Comparison of ENCODE assay signal across 9 cellular contexts in genomic region chr10:11757820-11758463, GRCh38. TPM values are rescaled to one million over a fixed set of nuclear protein-coding genes. Genes with fewer than 3 reads are reported as not detected.
DNase-seq lines count a peak whose midpoint lies in the region; ATAC-seq and TF ChIP-seq lines count a peak whose summit lies in the region.
"Had no signal": no experiment of that assay in that cellular context is flagged by ENCODE, and none has a peak within 500 bp of the region (broad histone marks: within the 10 kb centered on the region; RNA-seq: fewer than 3 reads in every experiment).

No MANE protein-coding gene starts in this region.

- WGBS in lung, 2 donors = 37 to 42% methylated on average over 11 of the region's 11 CpGs

- H3K4me3 ChIP-seq in lung = no peak overlapping the region

- H3K9me3 ChIP-seq in lung (ENCODE audit: control insufficient read depth in 2 of 2, insufficient read depth in 1 of 2, low read length in 1 of 2) = no peaks in the 10 kb centered on the region

- H3K4me1 ChIP-seq in lung (ENCODE audit: control insufficient read depth in 2 of 2, insufficient read depth in 2 of 2, low read length in 2 of 2) = peaks cover 4 to 11% of the 10 kb centered on the region in 2 donors

- peak in 12 of 14 donors; percentile 9 to 76 (median 62) for DNase-seq in C1 segment of cervical spinal cord (lab: John Stamatoyannopoulos, UW)
- DNase-seq in NCI-H446 (lab: John Stamatoyannopoulos, UW) = peak; percentile 46 to 73
- peak; percentile 85 for DNase-seq in activated CD4-positive, alpha-beta T cell treated with anti-CD3 and anti-CD28 coated beads, Interleukin-2, amount 50 U/mL, for 1 hour
- peak; percentile 73 to 84 for DNase-seq in dermis microvascular lymphatic vessel endothelial cell (ENCODE audit: low read depth in 2 of 2)
- DNase-seq in lung (ENCODE audit: low spot score) = peak; percentile 86
- peak; percentile 69 to 86 (median 74) for DNase-seq in stimulated activated CD4-positive, alpha-beta T cell treated with anti-CD3 and anti-CD28 coated beads, TNF-alpha, amount 100 ng/mL, for 24 hours (ENCODE audit: low read depth in 3 of 3)

- H3K27me3 ChIP-seq in lung (ENCODE audit: control insufficient read depth, insufficient read depth) = no peaks in the 10 kb centered on the region

- peak; percentile 97 for ATAC-seq in GM19035 (IDR thresholded peaks at IDR 0.05; ENCODE audit: unreplicated experiment)
- peak; percentile 94 for ATAC-seq in HG03175 (IDR thresholded peaks at IDR 0.05; ENCODE audit: unreplicated experiment)
- ATAC-seq in lung (ENCODE audit: insufficient read depth, low FRiP score) = peak; percentile 83

- TF ChIP-seq CTCF in lung (IDR thresholded peaks at IDR 0.05; ENCODE audit: control extremely low read depth, extremely low read depth) = peak; percentile 91

- peaks cover 5 to 24% of the 10 kb centered on the region in 2 donors for H3K36me3 ChIP-seq in lung (ENCODE audit: control insufficient read depth in 2 of 2, insufficient read depth in 2 of 2, low read length in 2 of 2)

- H3K27ac ChIP-seq in lung (ENCODE audit: low read depth in 1 of 2, low read length in 1 of 2) = peak overlapping the region; percentile 70 to 88

RNA-seq across cellular contexts. Expression of gene ECHDC3, which starts 15.8 kb away (rescaled TPM):
- total RNA-seq in dermis microvascular lymphatic vessel endothelial cell = 16.7 and 17.3 TPM in 2 replicates
- 10 to 100 TPM; 24.9 to 37.9 TPM for total RNA-seq in lung
- polyA plus RNA-seq in lung = 10 to 100 TPM; 14.2 to 48.3 TPM
- total RNA-seq: T-helper 2 cell treated with Interferon-gamma antibody and Interleukin-4, amounts not matched to agents 100 ng/mL and 5 ng/mL, for 36 hours had no signal
